ENCODE assay signal across 13 cellular contexts in the genomic region with DNA sequence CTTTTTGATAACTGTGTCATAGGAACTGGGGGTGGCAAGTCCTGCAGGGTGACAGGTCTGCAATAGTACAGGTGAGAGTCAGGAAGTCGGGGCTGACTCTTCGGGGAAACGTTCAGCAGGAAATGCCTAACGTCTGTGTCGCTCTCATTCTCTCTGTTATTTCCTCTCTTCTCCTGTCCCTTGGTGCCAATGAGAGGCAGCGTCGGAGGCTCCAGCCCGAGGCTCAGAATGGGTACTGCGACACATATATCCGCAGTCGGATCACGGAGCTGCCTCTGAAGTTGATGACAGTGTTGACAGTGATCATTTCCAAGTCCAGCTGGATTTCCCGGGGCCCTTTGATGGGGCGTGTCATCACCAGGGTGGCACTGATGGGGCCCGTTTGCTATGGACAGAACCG. TPM values are rescaled to one million over a fixed set of nuclear protein-coding genes. Genes with fewer than 3 reads are reported as not detected.
DNase-seq lines count a peak whose midpoint lies in the region; ATAC-seq, FAIRE-seq and TF ChIP-seq lines count a peak whose summit lies in the region.
"Had no signal": no experiment of that assay in that cellular context is flagged by ENCODE, and none has a peak within 500 bp of the region (broad histone marks: within the 10 kb centered on the region; RNA-seq: fewer than 3 reads in every experiment).

No MANE protein-coding gene starts in this region.

- H3K4me1 Mint-ChIP-seq in Caco-2 (ENCODE audit: low read depth, unreplicated experiment), result peaks cover 15% of the 10 kb centered on the region

- H3K27me3 ChIP-seq in Caco-2 (replicated peaks; ENCODE audit: control insufficient read depth, insufficient read depth, low read length) (no peaks in the 10 kb centered on the region), body of pancreas (no peaks in the 10 kb centered on the region), small intestine (ENCODE audit: control insufficient read depth in 2 of 2, insufficient read depth in 2 of 2, low read length in 2 of 2) (no peaks in the 10 kb centered on the region)
- H3K27me3 ChIP-seq: thyroid gland had no signal

- H3K36me3 ChIP-seq in Caco-2 (ENCODE audit: control insufficient read depth, insufficient read depth, low read length), result no peaks in the 10 kb centered on the region
- H3K36me3 ChIP-seq in body of pancreas (replicated peaks in 1 of 2; ENCODE audit: insufficient read depth in 1 of 2, low read depth in 2 of 2), result no peaks in the 10 kb centered on the region
- H3K36me3 ChIP-seq in small intestine (ENCODE audit: control insufficient read depth in 2 of 2, insufficient read depth in 2 of 2, low read length in 2 of 2), result no peaks in the 10 kb centered on the region
- H3K36me3 ChIP-seq: thyroid gland had no signal

- TF ChIP-seq CTCF in Caco-2 (IDR thresholded peaks at IDR 0.05; ENCODE audit: insufficient read depth in 1 of 2, low read depth in 1 of 2, low read length in 1 of 2, severe bottlenecking in 1 of 2, unreplicated experiment in 1 of 2), result no peak
- no peak for TF ChIP-seq CTCF in body of pancreas (IDR thresholded peaks at IDR 0.05)

- no peaks in the 10 kb centered on the region for H3K36me3 Mint-ChIP-seq in Caco-2 (ENCODE audit: insufficient read depth, unreplicated experiment)

- H3K4me3 ChIP-seq in Caco-2 (ENCODE audit: low read depth, low read length) (no peak overlapping the region), body of pancreas (no peak overlapping the region), small intestine (ENCODE audit: low read depth in 1 of 2, low read length in 2 of 2) (no peak overlapping the region)
- H3K4me3 ChIP-seq: thyroid gland had no signal

- CTCF ChIA-PET in Caco-2 (lab: Charles Lee), result interaction anchor here (1.3 kb wide), 1 partner anchor 11 kb away, joined by 3 read pairs; no protein-coding TSS in a partner anchor

- BruUV-seq in Caco-2 (replicated peaks; lab: Mats Ljungman, UMichigan), result no TSS peak

- peak overlapping the region; percentile 40 for H3K4me3 Mint-ChIP-seq in Caco-2 (ENCODE audit: unreplicated experiment)

- H3K27me3 Mint-ChIP-seq in Caco-2 (ENCODE audit: insufficient read depth, unreplicated experiment), result no peaks in the 10 kb centered on the region

- H3K9me3 ChIP-seq in Caco-2 (no peaks in the 10 kb centered on the region), body of pancreas (no peaks in the 10 kb centered on the region), small intestine (ENCODE audit: control insufficient read depth, low read depth) (no peaks in the 10 kb centered on the region)
- H3K9me3 ChIP-seq: thyroid gland had no signal

- ATAC-seq in body of pancreas (no peak), HG02610 (IDR thresholded peaks at IDR 0.05; ENCODE audit: unreplicated experiment) (no peak), GM18511 (IDR thresholded peaks at IDR 0.05; ENCODE audit: unreplicated experiment) (no peak), HG02885 (IDR thresholded peaks at IDR 0.05; ENCODE audit: poor library complexity, unreplicated experiment) (no peak)

- intact Hi-C loops in Caco-2 (cut with micrococcal nuclease; ENCODE audit: unreplicated experiment) (no loop called here), body of pancreas (cut with DNase I) (no loop called here)

- TF ChIP-seq POLR2A in body of pancreas (IDR thresholded peaks at IDR 0.05), result peak in 2 of 3 donors; percentile 32 to 34

- H3K9me3 Mint-ChIP-seq in Caco-2 (ENCODE audit: unreplicated experiment), result no peaks in the 10 kb centered on the region

- no peak for FAIRE-seq in small intestine (lab: Jason Lieb, UNC)
- FAIRE-seq: endometrium had no signal

- peak overlapping the region; percentile 55 for H3K27ac Mint-ChIP-seq in Caco-2 (ENCODE audit: unreplicated experiment)

- POLR2A ChIA-PET in Caco-2 (lab: Charles Lee), result interaction anchor here (0.5 kb wide), 1 partner anchor 68 kb away, joined by 3 read pairs; no protein-coding TSS in a partner anchor

- peaks cover 8% of the 10 kb centered on the region for H3K4me1 ChIP-seq in Caco-2
- H3K4me1 ChIP-seq in body of pancreas, result peaks cover 64% of the 10 kb centered on the region
- peaks cover 12 to 31% of the 10 kb centered on the region in 2 donors for H3K4me1 ChIP-seq in small intestine (ENCODE audit: control insufficient read depth in 2 of 2, insufficient read depth in 1 of 2, low read depth in 1 of 2, low read length in 1 of 2)

- DNase-seq in Caco-2, result no peak
- DNase-seq in T-helper 22 cell (ENCODE audit: low read depth), result peak; percentile 77
- DNase-seq in body of pancreas, result peak in 2 of 4 donors; percentile 43 to 61
- peak; percentile 61 for DNase-seq in small intestine
- DNase-seq in NCI-H526 (lab: John Stamatoyannopoulos, UW), result no peak
- DNase-seq: DMS 273 treated with DMSO at 0.1 percent for 48 hours, KBM-7, thyroid gland had no signal

- 30 to 49% methylated on average over 9 to 16 of the region's 16 CpGs for WGBS in body of pancreas, 2 donors
- 16 to 49% (median 38%) methylated on average over 16 of the region's 16 CpGs for WGBS in small intestine, 3 donors

- H3K27ac ChIP-seq in body of pancreas (peak overlapping the region; percentile 71 to 97 (median 80)), small intestine (ENCODE audit: low read depth in 1 of 2, low read length in 1 of 2) (peak overlapping the region; percentile 24 to 88)
- H3K27ac ChIP-seq: thyroid gland had no signal

RNA-seq across cellular contexts. Expression of gene TC2N, which starts 2.7 kb away (rescaled TPM):
- total RNA-seq in Caco-2 (2022) (30.6 and 31.0 TPM in 2 replicates), body of pancreas (100 to 1,000 TPM; 105 to 168 TPM)
- polyA plus RNA-seq in small intestine, result 10 to 100 TPM; 12.4 to 25.8 (median 15.0) TPM
- total RNA-seq: myocyte had no signal

Comparison
In these comparisons a context has a peak if more than half of its experiments do, and no peak if none do; other contexts are left out.
1. DNase-seq: peak in T-helper 22 cell (single experiment) and small intestine (single experiment); none in Caco-2 (0 of 2) and NCI-H526 (0 of 2).